ENCODE assay signal across 8 cellular contexts in genomic region chr2:128315122-128315828, GRCh38. TPM values are rescaled to one million over a fixed set of nuclear protein-coding genes. Genes with fewer than 3 reads are reported as not detected.
DNase-seq lines count a peak whose midpoint lies in the region; ATAC-seq, FAIRE-seq and TF ChIP-seq lines count a peak whose summit lies in the region.

No MANE protein-coding gene starts in this region.

- no peaks in the 10 kb centered on the region for H3K27me3 Mint-ChIP-seq in CD8-positive, alpha-beta T cell (ENCODE audit: low read depth)
- H3K27me3 Mint-ChIP-seq in nephron (ENCODE audit: low read depth) = peaks cover 5% of the 10 kb centered on the region

- no peak overlapping the region for H3K14ac ChIP-seq in IMR-90 (replicated peaks; ENCODE audit: low read depth, low read length)

- H3K4me3 Mint-ChIP-seq in CD8-positive, alpha-beta T cell = peak overlapping the region; percentile 47
- peak overlapping the region; percentile 82 to 86 (median 84) for H3K4me3 Mint-ChIP-seq in nephron

- H2BK15ac ChIP-seq in IMR-90 (ENCODE audit: low read depth, low read length) = no peak overlapping the region

- H3K56ac ChIP-seq in IMR-90 (ENCODE audit: extremely low read depth, insufficient read depth, low read length) = no peak overlapping the region

- no peaks in the 10 kb centered on the region for H3K36me3 ChIP-seq in CD8-positive, alpha-beta T cell (ENCODE audit: insufficient read depth, low read length)
- H3K36me3 ChIP-seq in IMR-90 (ENCODE audit: control insufficient read depth, insufficient read depth, low read length) (peaks cover 39% of the 10 kb centered on the region), transverse colon (no peaks in the 10 kb centered on the region)

- TF ChIP-seq CTCF in CD8-positive, alpha-beta T cell (IDR thresholded peaks at IDR 0.05) = no peak
- TF ChIP-seq CTCF in IMR-90 (conservative IDR thresholded peaks at IDR 0.05; ENCODE audit: low read depth, low read length) (no peak), coronary artery (IDR thresholded peaks at IDR 0.05) (no peak), nephron (IDR thresholded peaks at IDR 0.05; ENCODE audit: unreplicated experiment in 3 of 3) (no peak), transverse colon (IDR thresholded peaks at IDR 0.05) (no peak)

- H4K91ac ChIP-seq in IMR-90 (ENCODE audit: insufficient read depth, low read depth, low read length) = no peak overlapping the region

- BruUV-seq in IMR-90 (replicated peaks; lab: Mats Ljungman, UMichigan) = no TSS peak

- TF ChIP-seq POLR2A in IMR-90 (IDR thresholded peaks at IDR 0.05; ENCODE audit: low read depth, low read length) (no peak), transverse colon (IDR thresholded peaks at IDR 0.05) (no peak)

- H2AK5ac ChIP-seq in IMR-90 (ENCODE audit: low read depth, low read length) = peak overlapping the region; percentile 18; the same call in 1 of the 2 replicates

- H2AFZ ChIP-seq in IMR-90 (replicated peaks; ENCODE audit: low read length, poor library complexity) = no peak overlapping the region

- peak overlapping the region; percentile 76 for H3K4me2 ChIP-seq in IMR-90 (ENCODE audit: low read depth, low read length)

- H3K27ac Mint-ChIP-seq in CD8-positive, alpha-beta T cell = no peak overlapping the region
- peak overlapping the region; percentile 14 to 32 (median 18) for H3K27ac Mint-ChIP-seq in nephron

- H3K4ac ChIP-seq in IMR-90 (ENCODE audit: low read depth, low read length) = peak overlapping the region; percentile 25; the same call in 1 of the 2 replicates

- H3K18ac ChIP-seq in IMR-90 (ENCODE audit: low read depth, low read length) = no peak overlapping the region

- CTCF ChIA-PET in CD8-positive, alpha-beta T cell (lab: Charles Lee) = no interaction called here
- CTCF ChIA-PET in IMR-90 (lab: Yijun Ruan, JAX) = no interaction called here

- in situ Hi-C loops in IMR-90 (cut with MboI; ENCODE audit: low sequenced_read_pairs) (loop anchor here (25.0 kb wide), 1 partner anchor 428 kb away; the partner anchor contains the start of gene AMMECR1L), transverse colon (cut with MboI; ENCODE audit: low pct_ligation_motif_present in 1 of 4, low pct_unique_long_range_greater_than_20kb in 1 of 4, low sequenced_read_pairs in 3 of 4) (no loop called here)

- H3K9me1 ChIP-seq in IMR-90 (ENCODE audit: insufficient read depth, low read length) = peaks cover 39% of the 10 kb centered on the region

- H3K4me1 Mint-ChIP-seq in CD8-positive, alpha-beta T cell (ENCODE audit: low read depth) = peaks cover 36% of the 10 kb centered on the region
- peaks cover 53% of the 10 kb centered on the region for H3K4me1 Mint-ChIP-seq in nephron

- ATAC-seq in CD8-positive, alpha-beta T cell = no peak
- no peak for ATAC-seq in IMR-90 (ENCODE audit: low read depth)

- H3K79me1 ChIP-seq in IMR-90 (ENCODE audit: low read depth in 1 of 2, low read length in 2 of 2) = peaks cover 4 to 71% of the 10 kb centered on the region in 2 experiments; a peak in 3 of 4 replicates

- FAIRE-seq in GM19239 (lab: Jason Lieb, UNC) = no peak

- intact Hi-C loops in CD8-positive, alpha-beta T cell (cut with DNase I, micrococcal nuclease) = loop anchor here in 1 of 2 experiments (5.0 kb wide), 1 partner anchor 1658 kb away; the partner anchor contains the start of gene GYPC
- intact Hi-C loops in IMR-90 (cut with micrococcal nuclease) (loop anchor here (10.0 kb wide), 1 partner anchor 250 kb away; no protein-coding TSS in a partner anchor), transverse colon (cut with DNase I; ENCODE audit: low total_unique reads) (loop anchor here (10.0 kb wide), 2 partner anchors 80 to 140 kb away; no protein-coding TSS in a partner anchor)

- no peak overlapping the region for H4K8ac ChIP-seq in IMR-90 (ENCODE audit: low read depth in 2 of 2, low read length in 2 of 2)

- TF ChIP-seq RAD21 in IMR-90 (IDR thresholded peaks at IDR 0.05; ENCODE audit: low read length) = no peak

- peak overlapping the region; percentile 80 for H3K9ac ChIP-seq in IMR-90 (ENCODE audit: low read depth, low read length)

- no peak overlapping the region for H2BK5ac ChIP-seq in IMR-90 (ENCODE audit: low read depth, low read length, poor library complexity, severe bottlenecking)

- no peaks in the 10 kb centered on the region for H3K9me3 Mint-ChIP-seq in CD8-positive, alpha-beta T cell
- no peaks in the 10 kb centered on the region for H3K9me3 Mint-ChIP-seq in nephron

- H2AK9ac ChIP-seq in IMR-90 (replicated peaks; ENCODE audit: low read depth, low read length, poor library complexity) = no peak overlapping the region

- H3K27me3 ChIP-seq in CD8-positive, alpha-beta T cell (ENCODE audit: insufficient read depth, low read length) = no peaks in the 10 kb centered on the region
- no peaks in the 10 kb centered on the region for H3K27me3 ChIP-seq in IMR-90 (ENCODE audit: control insufficient read depth, insufficient read depth, low read length)
- no peaks in the 10 kb centered on the region for H3K27me3 ChIP-seq in transverse colon

- 0 out of 2 replicates have a peak overlapping the region, but pooled peaks have one; percentile 20 for H3K23ac ChIP-seq in IMR-90 (ENCODE audit: low read depth, low read length)

- dilution Hi-C loops in IMR-90 (cut with HindIII; ENCODE audit: low sequenced_read_pairs, unreplicated experiment) = no loop called here

- H3K36me3 Mint-ChIP-seq in CD8-positive, alpha-beta T cell = peaks cover 2% of the 10 kb centered on the region
- peaks cover 4% of the 10 kb centered on the region for H3K36me3 Mint-ChIP-seq in nephron (ENCODE audit: low read depth)

- H3K4me3 ChIP-seq in CD8-positive, alpha-beta T cell (ENCODE audit: low read depth, low read length) = no peak overlapping the region
- H3K4me3 ChIP-seq in IMR-90 (ENCODE audit: insufficient read depth, low read depth, low read length) = peak overlapping the region; percentile 86
- peak overlapping the region; percentile 5 for H3K4me3 ChIP-seq in coronary artery
- peak overlapping the region in 1 of 4 donors; percentile 82 for H3K4me3 ChIP-seq in transverse colon

- no peaks in the 10 kb centered on the region for H3K9me3 ChIP-seq in CD8-positive, alpha-beta T cell (ENCODE audit: low read length)
- H3K9me3 ChIP-seq in IMR-90 (ENCODE audit: control insufficient read depth, insufficient read depth, low read length) (no peaks in the 10 kb centered on the region), transverse colon (no peaks in the 10 kb centered on the region)

- peaks cover 33% of the 10 kb centered on the region for H3K4me1 ChIP-seq in CD8-positive, alpha-beta T cell (ENCODE audit: insufficient read depth, low read length)
- H3K4me1 ChIP-seq in IMR-90 (ENCODE audit: control insufficient read depth, insufficient read depth, low read length) (peaks cover 44% of the 10 kb centered on the region), transverse colon (peaks cover 20 to 50% (median 29%) of the 10 kb centered on the region in 4 donors)

- H4K5ac ChIP-seq in IMR-90 (ENCODE audit: low read depth, low read length) = no peak overlapping the region

- 60% methylated on average over 1 of the region's 12 CpGs; no CpG with 5 or more reads in 1 of the 2 experiments for WGBS in IMR-90 (ENCODE audit: extremely low coverage in 2 of 2, insufficient read length in 1 of 2), 2 experiments
- WGBS in transverse colon (ENCODE audit: low coverage in 1 of 2), 2 donors = 80 to 87% methylated on average over 1 to 12 of the region's 12 CpGs

- POLR2A ChIA-PET in CD8-positive, alpha-beta T cell (lab: Charles Lee) = no interaction called here
- POLR2A ChIA-PET in IMR-90 (lab: Charles Lee; ENCODE audit: unreplicated experiment) = interaction anchor here (0.8 to 1.5 kb wide), 2 partner anchors 9 to 10 kb away, joined by 3 read pairs; no protein-coding TSS in a partner anchor

- H2BK20ac ChIP-seq in IMR-90 (ENCODE audit: low read depth, low read length) = no peak overlapping the region

- no peak overlapping the region for H3K27ac ChIP-seq in CD8-positive, alpha-beta T cell (ENCODE audit: low read depth, low read length)
- H3K27ac ChIP-seq in IMR-90 (ENCODE audit: insufficient read depth, low read length) (no peak overlapping the region), coronary artery (no peak overlapping the region), transverse colon (peak overlapping the region in 1 of 4 donors; percentile 52)

- H2BK120ac ChIP-seq in IMR-90 (ENCODE audit: low read depth, low read length) = no peak overlapping the region

- peak in 3 of 7 experiments; percentile 2 to 32 (median 7) for DNase-seq in CD8-positive, alpha-beta T cell
- DNase-seq in IMR-90 = no peak
- peak; percentile 62 for DNase-seq in coronary artery (ENCODE audit: low spot score)
- no peak for DNase-seq in SW480 (ENCODE audit: low spot score)
- DNase-seq in transverse colon = no peak
- no peak for DNase-seq in effector CD4-positive, alpha-beta T cell
- no peak for DNase-seq in GM19239 (ENCODE audit: insufficient read length, low spot score)

- H4K20me1 ChIP-seq in IMR-90 (ENCODE audit: insufficient read depth, low read length) = peaks cover 76% of the 10 kb centered on the region

- TF ChIP-seq EP300 in transverse colon (IDR thresholded peaks at IDR 0.05; ENCODE audit: low read depth) = no peak

TF ChIP-seq in IMR-90, 13 proteins besides CTCF, POLR2A, EP300 and RAD21 (continues in another document):
- TF ChIP-seq FOS (IDR thresholded peaks at IDR 0.05; ENCODE audit: low read depth, low read length) = no peak
- no peak for TF ChIP-seq ELK1 (IDR thresholded peaks at IDR 0.05; ENCODE audit: borderline replicate concordance, low read depth, low read length)
- no peak for TF ChIP-seq RCOR1 (IDR thresholded peaks at IDR 0.05; ENCODE audit: insufficient replicate concordance, low read length)
- TF ChIP-seq BHLHE40 (IDR thresholded peaks at IDR 0.05; ENCODE audit: low read depth, low read length) = no peak

RNA-seq across cellular contexts. Expression of gene HS6ST1, which starts 3.4 kb away (rescaled TPM):
- 1 to 10 TPM; 6.3 to 7.7 TPM for total RNA-seq in CD8-positive, alpha-beta T cell
- 29.7 and 29.9 TPM in 2 replicates for total RNA-seq in IMR-90 (2012; rRNA removed)
- polyA plus RNA-seq in IMR-90 (2012; rRNA removed) = 36.9 and 39.7 TPM in 2 replicates
- polyA plus RNA-seq in IMR-90 (2012; cell fraction: cytosol; rRNA removed) = 22.1 and 48.3 TPM in 2 replicates
- polyA plus RNA-seq in IMR-90 (2012; cell fraction: nucleus; rRNA removed; ENCODE audit: low replicate concordance) = 21.0 and 34.4 TPM in 2 replicates
- 10 to 100 TPM; 16.1 to 38.6 (median 26.5) TPM for total RNA-seq in transverse colon
